ENCODE assay signal across 1 cellular context in the genomic region with DNA sequence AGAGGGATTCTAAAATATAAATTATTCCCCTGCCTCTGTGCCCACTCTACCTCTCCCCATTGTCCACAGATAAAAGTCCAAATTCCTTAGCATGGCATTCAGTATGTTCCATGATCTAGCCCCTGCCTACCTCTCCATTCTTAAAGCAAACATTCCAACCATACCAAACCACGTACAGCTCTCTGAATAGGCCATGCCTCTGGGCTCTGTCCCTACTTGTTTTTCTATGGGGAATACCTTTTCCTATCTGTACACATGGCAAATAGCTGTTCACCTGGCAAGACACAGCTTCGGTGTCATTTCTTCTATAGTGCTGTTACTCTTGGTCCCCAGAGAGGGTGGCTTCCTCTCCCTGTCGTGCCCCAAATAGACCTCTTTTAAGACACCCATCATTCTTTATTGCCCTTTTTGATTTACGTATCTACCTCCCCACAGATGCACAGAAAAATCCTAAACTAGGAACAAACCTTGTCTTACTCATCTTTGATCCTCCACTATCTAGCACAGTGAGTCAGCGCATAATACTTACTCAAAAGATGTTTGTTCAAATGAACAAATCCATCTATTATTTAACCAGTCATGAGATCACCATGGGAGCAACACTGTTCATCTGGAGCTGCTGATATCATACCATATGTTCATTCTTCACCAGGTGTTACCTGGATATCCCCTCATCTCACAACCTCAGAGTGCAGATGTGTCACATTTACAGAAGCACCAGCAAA.
TF ChIP-seq lines count a peak whose summit lies in the region.

No MANE protein-coding gene starts in this region.

TF ChIP-seq in HepG2, 621 proteins besides CTCF, POLR2A, EP300 and RAD21 (continued from another document):
- TF ChIP-seq, protein P1, sequence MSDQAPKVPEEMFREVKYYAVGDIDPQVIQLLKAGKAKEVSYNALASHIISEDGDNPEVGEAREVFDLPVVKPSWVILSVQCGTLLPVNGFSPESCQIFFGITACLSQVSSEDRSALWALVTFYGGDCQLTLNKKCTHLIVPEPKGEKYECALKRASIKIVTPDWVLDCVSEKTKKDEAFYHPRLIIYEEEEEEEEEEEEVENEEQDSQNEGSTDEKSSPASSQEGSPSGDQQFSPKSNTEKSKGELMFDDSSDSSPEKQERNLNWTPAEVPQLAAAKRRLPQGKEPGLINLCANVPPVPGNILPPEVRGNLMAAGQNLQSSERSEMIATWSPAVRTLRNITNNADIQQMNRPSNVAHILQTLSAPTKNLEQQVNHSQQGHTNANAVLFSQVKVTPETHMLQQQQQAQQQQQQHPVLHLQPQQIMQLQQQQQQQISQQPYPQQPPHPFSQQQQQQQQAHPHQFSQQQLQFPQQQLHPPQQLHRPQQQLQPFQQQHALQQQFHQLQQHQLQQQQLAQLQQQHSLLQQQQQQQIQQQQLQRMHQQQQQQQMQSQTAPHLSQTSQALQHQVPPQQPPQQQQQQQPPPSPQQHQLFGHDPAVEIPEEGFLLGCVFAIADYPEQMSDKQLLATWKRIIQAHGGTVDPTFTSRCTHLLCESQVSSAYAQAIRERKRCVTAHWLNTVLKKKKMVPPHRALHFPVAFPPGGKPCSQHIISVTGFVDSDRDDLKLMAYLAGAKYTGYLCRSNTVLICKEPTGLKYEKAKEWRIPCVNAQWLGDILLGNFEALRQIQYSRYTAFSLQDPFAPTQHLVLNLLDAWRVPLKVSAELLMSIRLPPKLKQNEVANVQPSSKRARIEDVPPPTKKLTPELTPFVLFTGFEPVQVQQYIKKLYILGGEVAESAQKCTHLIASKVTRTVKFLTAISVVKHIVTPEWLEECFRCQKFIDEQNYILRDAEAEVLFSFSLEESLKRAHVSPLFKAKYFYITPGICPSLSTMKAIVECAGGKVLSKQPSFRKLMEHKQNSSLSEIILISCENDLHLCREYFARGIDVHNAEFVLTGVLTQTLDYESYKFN (CRISPR knock-in tag; conservative IDR thresholded peaks at IDR 0.05): 0 out of 2 replicates have a peak, but pooled peaks have one; percentile 18
- TF ChIP-seq SAP130 (CRISPR knock-in tag; IDR thresholded peaks at IDR 0.05; ENCODE audit: low read depth) (0 out of 2 replicates have a peak, but pooled peaks have one; percentile 9), ZNF367 (CRISPR knock-in tag; IDR thresholded peaks at IDR 0.05; ENCODE audit: borderline replicate concordance) (no peak), STAT5B (CRISPR knock-in tag; IDR thresholded peaks at IDR 0.05) (no peak), TEAD3 (CRISPR knock-in tag; optimal IDR thresholded peaks at IDR 0.05; ENCODE audit: borderline replicate concordance) (peak; percentile 95), ZSCAN25 (CRISPR knock-in tag; IDR thresholded peaks at IDR 0.05) (no peak), POLR2AphosphoS2 (IDR thresholded peaks at IDR 0.05; ENCODE audit: low read depth, low read length) (no peak), SOX6 (IDR thresholded peaks at IDR 0.05) (no peak), SOX6 (CRISPR knock-in tag; IDR thresholded peaks at IDR 0.05) (0 out of 2 replicates have a peak, but pooled peaks have one; percentile 13), ZNF709 (CRISPR knock-in tag; IDR thresholded peaks at IDR 0.05) (no peak), FOXA1 (IDR thresholded peaks at IDR 0.05) (no peak), FOXA1 (CRISPR knock-in tag; IDR thresholded peaks at IDR 0.05) (peak; percentile 15; the same call in 1 of the 2 replicates), ZNF747 (CRISPR knock-in tag; IDR thresholded peaks at IDR 0.05; ENCODE audit: borderline replicate concordance) (no peak), SOX13 (IDR thresholded peaks at IDR 0.05) (no peak), SOX13 (CRISPR knock-in tag; conservative IDR thresholded peaks at IDR 0.05 in 1 of 2, IDR thresholded peaks at IDR 0.05 in 1 of 2) (peak in 1 of 2 experiments; percentile 38; a peak in 1 of 4 replicates)
- TF ChIP-seq, protein P2, sequence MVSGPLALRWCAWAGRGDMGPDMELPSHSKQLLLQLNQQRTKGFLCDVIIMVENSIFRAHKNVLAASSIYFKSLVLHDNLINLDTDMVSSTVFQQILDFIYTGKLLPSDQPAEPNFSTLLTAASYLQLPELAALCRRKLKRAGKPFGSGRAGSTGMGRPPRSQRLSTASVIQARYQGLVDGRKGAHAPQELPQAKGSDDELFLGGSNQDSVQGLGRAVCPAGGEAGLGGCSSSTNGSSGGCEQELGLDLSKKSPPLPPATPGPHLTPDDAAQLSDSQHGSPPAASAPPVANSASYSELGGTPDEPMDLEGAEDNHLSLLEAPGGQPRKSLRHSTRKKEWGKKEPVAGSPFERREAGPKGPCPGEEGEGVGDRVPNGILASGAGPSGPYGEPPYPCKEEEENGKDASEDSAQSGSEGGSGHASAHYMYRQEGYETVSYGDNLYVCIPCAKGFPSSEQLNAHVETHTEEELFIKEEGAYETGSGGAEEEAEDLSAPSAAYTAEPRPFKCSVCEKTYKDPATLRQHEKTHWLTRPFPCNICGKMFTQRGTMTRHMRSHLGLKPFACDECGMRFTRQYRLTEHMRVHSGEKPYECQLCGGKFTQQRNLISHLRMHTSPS (CRISPR knock-in tag; IDR thresholded peaks at IDR 0.05; ENCODE audit: low read depth): peak; percentile 81; the same call in 1 of the 2 replicates
- TF ChIP-seq, protein P3, sequence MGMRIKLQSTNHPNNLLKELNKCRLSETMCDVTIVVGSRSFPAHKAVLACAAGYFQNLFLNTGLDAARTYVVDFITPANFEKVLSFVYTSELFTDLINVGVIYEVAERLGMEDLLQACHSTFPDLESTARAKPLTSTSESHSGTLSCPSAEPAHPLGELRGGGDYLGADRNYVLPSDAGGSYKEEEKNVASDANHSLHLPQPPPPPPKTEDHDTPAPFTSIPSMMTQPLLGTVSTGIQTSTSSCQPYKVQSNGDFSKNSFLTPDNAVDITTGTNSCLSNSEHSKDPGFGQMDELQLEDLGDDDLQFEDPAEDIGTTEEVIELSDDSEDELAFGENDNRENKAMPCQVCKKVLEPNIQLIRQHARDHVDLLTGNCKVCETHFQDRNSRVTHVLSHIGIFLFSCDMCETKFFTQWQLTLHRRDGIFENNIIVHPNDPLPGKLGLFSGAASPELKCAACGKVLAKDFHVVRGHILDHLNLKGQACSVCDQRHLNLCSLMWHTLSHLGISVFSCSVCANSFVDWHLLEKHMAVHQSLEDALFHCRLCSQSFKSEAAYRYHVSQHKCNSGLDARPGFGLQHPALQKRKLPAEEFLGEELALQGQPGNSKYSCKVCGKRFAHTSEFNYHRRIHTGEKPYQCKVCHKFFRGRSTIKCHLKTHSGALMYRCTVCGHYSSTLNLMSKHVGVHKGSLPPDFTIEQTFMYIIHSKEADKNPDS (CRISPR knock-in tag; IDR thresholded peaks at IDR 0.05): no peak
- TF ChIP-seq, protein P4, sequence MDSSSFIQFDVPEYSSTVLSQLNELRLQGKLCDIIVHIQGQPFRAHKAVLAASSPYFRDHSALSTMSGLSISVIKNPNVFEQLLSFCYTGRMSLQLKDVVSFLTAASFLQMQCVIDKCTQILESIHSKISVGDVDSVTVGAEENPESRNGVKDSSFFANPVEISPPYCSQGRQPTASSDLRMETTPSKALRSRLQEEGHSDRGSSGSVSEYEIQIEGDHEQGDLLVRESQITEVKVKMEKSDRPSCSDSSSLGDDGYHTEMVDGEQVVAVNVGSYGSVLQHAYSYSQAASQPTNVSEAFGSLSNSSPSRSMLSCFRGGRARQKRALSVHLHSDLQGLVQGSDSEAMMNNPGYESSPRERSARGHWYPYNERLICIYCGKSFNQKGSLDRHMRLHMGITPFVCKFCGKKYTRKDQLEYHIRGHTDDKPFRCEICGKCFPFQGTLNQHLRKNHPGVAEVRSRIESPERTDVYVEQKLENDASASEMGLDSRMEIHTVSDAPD (CRISPR knock-in tag; IDR thresholded peaks at IDR 0.05): no peak
